Comparison of ENCODE assay signal across 29 cellular contexts in genomic region chr5:101716941-101717340, GRCh38.
"Had no signal": no experiment of that assay in that cellular context is flagged by ENCODE, and none has a peak within 500 bp of the region (broad histone marks: within the 10 kb centered on the region; RNA-seq: fewer than 3 reads in every experiment).

No MANE protein-coding gene starts in this region.

- H3K4me3 ChIP-seq: adrenal gland, body of pancreas, breast epithelium had no signal

- H3K27me3 ChIP-seq: adrenal gland, body of pancreas, brain microvascular endothelial cell, breast epithelium had no signal

- H3K27ac ChIP-seq: adrenal gland, body of pancreas, brain microvascular endothelial cell, breast epithelium, VCaP had no signal

- H3K9me3 ChIP-seq: adrenal gland, body of pancreas, breast epithelium had no signal

- H3K36me3 ChIP-seq: adrenal gland, brain microvascular endothelial cell, breast epithelium had no signal

- H3K4me1 ChIP-seq: adrenal gland, body of pancreas, breast epithelium had no signal

- DNase-seq: activated B cell treated with CpG ODN at 0.5 μM for 24 hours; activated CD4-positive, alpha-beta memory T cell treated with anti-CD3 and anti-CD28 coated beads for 36 hours; activated CD4-positive, alpha-beta T cell treated with anti-CD3 and anti-CD28 coated beads for 4 hours; activated CD4-positive, alpha-beta T cell treated with anti-CD3 and anti-CD28 coated beads, Interleukin-2, amount 10 ng/mL, durations not matched to agents 24 days and 14 days; activated CD4-positive, alpha-beta T cell treated with anti-CD3 and anti-CD28 coated beads, Interleukin-2, amount 50 U/mL, for 1 hour; activated CD4-positive, alpha-beta T cell treated with anti-CD3 and anti-CD28 coated beads, Interleukin-2, amount 50 U/mL, for 4 hours; activated CD4-positive, CD25-positive, alpha-beta regulatory T cell treated with anti-CD3 and anti-CD28 coated beads, Interleukin-2, amount 50 U/mL, for 72 hours; activated CD8-positive, alpha-beta memory T cell treated with anti-CD3 and anti-CD28 coated beads, Interleukin-2, amount 50 U/mL, for 4 hours; activated CD8-positive, alpha-beta T cell treated with anti-CD3 and anti-CD28 coated beads for 36 hours; activated effector memory CD4-positive, alpha-beta T cell treated with anti-CD3 and anti-CD28 coated beads, Interleukin-2, amount 50 U/mL, for 16 hours; activated gamma-delta T cell treated with Interleukin-2 at 50 U/mL for 16 hours; activated naive CD4-positive, alpha-beta T cell; activated naive CD4-positive, alpha-beta T cell treated with anti-CD3 and anti-CD28 coated beads for 36 hours; activated naive CD4-positive, alpha-beta T cell treated with anti-CD3 and anti-CD28 coated beads, Interleukin-2, amount 50 U/mL, for 16 hours; activated naive CD8-positive, alpha-beta T cell treated with anti-CD3 and anti-CD28 coated beads for 36 hours; activated T-cell treated with anti-CD3 and anti-CD28 coated beads for 4 hours; activated T-cell treated with anti-CD3 and anti-CD28 coated beads, Interleukin-2, amount 50 U/mL, for 1 hour; activated T-cell treated with anti-CD3 and anti-CD28 coated beads, Interleukin-2, amount 50 U/mL, for 4 hours; activated T-cell treated with anti-CD3 and anti-CD28 coated beads, Interleukin-2, amount 50 U/mL, for 72 hours; adrenal gland; amniotic stem cell; aorta; body of pancreas; brain microvascular endothelial cell; central memory CD4-positive, alpha-beta T cell; T-helper 2 cell; T-helper 9 cell had no signal
